ENCODE assay signal across 15 cellular contexts in the genomic region with DNA sequence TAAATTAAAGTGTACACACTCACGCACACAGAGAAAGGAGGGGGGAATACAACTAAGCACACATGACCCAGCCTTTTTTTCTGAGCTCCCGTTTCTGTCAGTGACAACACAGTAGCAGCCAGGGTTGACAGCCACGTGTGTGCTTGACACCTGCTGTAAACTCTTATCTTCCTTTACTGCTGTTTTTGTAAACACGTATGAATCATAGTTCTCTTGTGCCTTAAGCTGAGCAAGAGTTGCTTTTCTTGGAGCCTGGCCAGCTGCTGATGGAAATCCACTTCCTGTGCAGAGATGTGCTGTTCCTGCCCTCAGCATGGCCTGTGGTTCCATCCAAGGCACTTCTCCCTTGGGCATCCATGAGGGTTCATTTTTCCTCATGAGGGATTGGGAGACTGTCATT.
A peak's percentile ranks its signal among the peaks of the same experiment; 100 is the strongest.
DNase-seq lines count a peak whose midpoint lies in the region; ATAC-seq lines count a peak whose summit lies in the region.
"Had no signal": no experiment of that assay in that cellular context is flagged by ENCODE, and none has a peak within 500 bp of the region (broad histone marks: within the 10 kb centered on the region; RNA-seq: fewer than 3 reads in every experiment).

No MANE protein-coding gene starts in this region.

- no peak overlapping the region for H3K27ac Mint-ChIP-seq in activated T-cell treated with anti-CD3 and anti-CD28 coated beads, Interleukin-2, amount 50 U/mL, for 24 hours
- H3K27ac Mint-ChIP-seq: activated naive CD8-positive, alpha-beta T cell; naive thymus-derived CD4-positive, alpha-beta T cell; WTC11 had no signal

- intact Hi-C loops in left cardiac atrium (cut with DNase I), result no loop called here

- no peaks in the 10 kb centered on the region for H3K36me3 Mint-ChIP-seq in activated T-cell treated with anti-CD3 and anti-CD28 coated beads, Interleukin-2, amount 50 U/mL, for 24 hours (ENCODE audit: low read depth)
- H3K36me3 Mint-ChIP-seq: activated naive CD8-positive, alpha-beta T cell had no signal

- H3K4me3 Mint-ChIP-seq in activated T-cell treated with anti-CD3 and anti-CD28 coated beads, Interleukin-2, amount 50 U/mL, for 24 hours, result no peak overlapping the region
- H3K4me3 Mint-ChIP-seq: activated naive CD8-positive, alpha-beta T cell; naive thymus-derived CD4-positive, alpha-beta T cell; WTC11 had no signal

- peak; percentile 99 for DNase-seq in DMS153 (lab: John Stamatoyannopoulos, UW)
- DNase-seq in NCI-H1417 (lab: John Stamatoyannopoulos, UW), result peak; percentile 51 to 97 (median 83)
- peak; percentile 94 for DNase-seq in NCI-H748 treated with DMSO at 0.1 percent for 48 hours (lab: John Stamatoyannopoulos, UW)
- DNase-seq in dermis blood vessel endothelial cell, result peak; percentile 2
- DNase-seq in left cardiac atrium, result no peak
- no peak for DNase-seq in activated T-cell treated with anti-CD3 and anti-CD28 coated beads, Interleukin-2, amount 50 U/mL, for 24 hours
- DNase-seq: heart right ventricle; left lung; naive thymus-derived CD4-positive, alpha-beta T cell; trophoblast cell had no signal

- ATAC-seq in left cardiac atrium (no peak), HG03095 (IDR thresholded peaks at IDR 0.05; ENCODE audit: unreplicated experiment) (no peak), GM18858 (IDR thresholded peaks at IDR 0.05; ENCODE audit: unreplicated experiment) (no peak)
- ATAC-seq: heart right ventricle; left lung; naive thymus-derived CD4-positive, alpha-beta T cell; SK-N-SH treated with all-trans-retinoic acid at 6 μM for 48 hours; WTC11 had no signal

- H3K4me1 Mint-ChIP-seq in activated T-cell treated with anti-CD3 and anti-CD28 coated beads, Interleukin-2, amount 50 U/mL, for 24 hours (ENCODE audit: low read depth), result no peaks in the 10 kb centered on the region
- H3K4me1 Mint-ChIP-seq: naive thymus-derived CD4-positive, alpha-beta T cell; WTC11 had no signal

- H3K9me3 Mint-ChIP-seq in activated T-cell treated with anti-CD3 and anti-CD28 coated beads, Interleukin-2, amount 50 U/mL, for 24 hours, result peaks cover 4% of the 10 kb centered on the region

- peaks cover 34% of the 10 kb centered on the region for H3K27me3 Mint-ChIP-seq in activated T-cell treated with anti-CD3 and anti-CD28 coated beads, Interleukin-2, amount 50 U/mL, for 24 hours

Comparison
In these comparisons a context has a peak if more than half of its experiments do, and no peak if none do; other contexts are left out.
1. DNase-seq: peak in DMS153 (single experiment), NCI-H1417 (3 of 3), NCI-H748 treated with DMSO at 0.1 percent for 48 hours (single experiment) and dermis blood vessel endothelial cell (single experiment); none in left cardiac atrium (single experiment) and activated T-cell treated with anti-CD3 and anti-CD28 coated beads, Interleukin-2, amount 50 U/mL, for 24 hours (single experiment).